In the genomic region with DNA sequence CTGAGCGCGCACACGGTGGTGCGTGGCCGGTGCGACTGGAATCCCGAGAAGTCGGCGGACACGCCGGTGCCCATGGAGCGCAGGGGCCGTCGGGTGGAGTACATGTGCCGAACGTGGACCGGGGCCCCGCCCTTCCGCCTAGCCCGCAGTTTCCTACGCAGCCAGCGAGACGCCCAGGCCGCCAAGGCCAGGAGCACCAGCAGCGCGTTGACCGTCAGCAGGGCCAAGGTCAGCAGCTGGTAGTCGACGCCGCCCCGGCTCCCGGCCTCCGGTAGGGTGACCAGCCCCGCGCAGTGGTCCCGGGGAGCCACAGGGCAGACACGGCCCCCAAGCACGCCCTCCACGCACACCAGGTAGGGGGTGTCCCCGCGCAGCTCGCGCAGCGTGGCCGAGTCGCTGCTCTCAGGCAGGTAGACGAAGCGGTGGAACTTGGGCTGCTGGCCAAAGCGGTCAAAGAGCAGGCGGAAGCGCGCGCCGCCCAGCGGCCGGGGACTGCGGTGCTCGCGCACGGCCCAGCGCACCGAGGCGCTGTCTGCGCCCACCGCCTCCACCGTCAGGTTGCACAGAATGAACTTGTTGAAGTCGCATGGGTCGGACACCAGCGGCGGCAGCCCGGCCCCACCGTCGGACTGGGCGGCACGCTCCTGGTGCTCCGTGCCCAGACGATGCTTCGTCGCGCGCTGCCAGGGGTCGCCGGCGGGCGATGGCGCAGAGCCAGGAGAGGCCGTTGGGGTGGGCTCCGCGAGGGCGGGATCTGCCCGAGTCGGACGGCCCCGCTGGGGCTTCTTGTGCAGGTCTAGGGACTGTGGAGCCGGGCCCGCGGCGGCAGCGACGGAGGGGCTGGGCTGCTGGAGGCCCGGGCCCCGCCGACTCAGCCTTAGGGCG, we compare ENCODE assay signal across 1 cellular context.
TF ChIP-seq lines count a peak whose summit lies in the region.

No MANE protein-coding gene starts in this region.

TF ChIP-seq in HepG2, 621 proteins besides CTCF, POLR2A, EP300 and RAD21 (continued from another document and continues in another):
- TF ChIP-seq, protein P1, sequence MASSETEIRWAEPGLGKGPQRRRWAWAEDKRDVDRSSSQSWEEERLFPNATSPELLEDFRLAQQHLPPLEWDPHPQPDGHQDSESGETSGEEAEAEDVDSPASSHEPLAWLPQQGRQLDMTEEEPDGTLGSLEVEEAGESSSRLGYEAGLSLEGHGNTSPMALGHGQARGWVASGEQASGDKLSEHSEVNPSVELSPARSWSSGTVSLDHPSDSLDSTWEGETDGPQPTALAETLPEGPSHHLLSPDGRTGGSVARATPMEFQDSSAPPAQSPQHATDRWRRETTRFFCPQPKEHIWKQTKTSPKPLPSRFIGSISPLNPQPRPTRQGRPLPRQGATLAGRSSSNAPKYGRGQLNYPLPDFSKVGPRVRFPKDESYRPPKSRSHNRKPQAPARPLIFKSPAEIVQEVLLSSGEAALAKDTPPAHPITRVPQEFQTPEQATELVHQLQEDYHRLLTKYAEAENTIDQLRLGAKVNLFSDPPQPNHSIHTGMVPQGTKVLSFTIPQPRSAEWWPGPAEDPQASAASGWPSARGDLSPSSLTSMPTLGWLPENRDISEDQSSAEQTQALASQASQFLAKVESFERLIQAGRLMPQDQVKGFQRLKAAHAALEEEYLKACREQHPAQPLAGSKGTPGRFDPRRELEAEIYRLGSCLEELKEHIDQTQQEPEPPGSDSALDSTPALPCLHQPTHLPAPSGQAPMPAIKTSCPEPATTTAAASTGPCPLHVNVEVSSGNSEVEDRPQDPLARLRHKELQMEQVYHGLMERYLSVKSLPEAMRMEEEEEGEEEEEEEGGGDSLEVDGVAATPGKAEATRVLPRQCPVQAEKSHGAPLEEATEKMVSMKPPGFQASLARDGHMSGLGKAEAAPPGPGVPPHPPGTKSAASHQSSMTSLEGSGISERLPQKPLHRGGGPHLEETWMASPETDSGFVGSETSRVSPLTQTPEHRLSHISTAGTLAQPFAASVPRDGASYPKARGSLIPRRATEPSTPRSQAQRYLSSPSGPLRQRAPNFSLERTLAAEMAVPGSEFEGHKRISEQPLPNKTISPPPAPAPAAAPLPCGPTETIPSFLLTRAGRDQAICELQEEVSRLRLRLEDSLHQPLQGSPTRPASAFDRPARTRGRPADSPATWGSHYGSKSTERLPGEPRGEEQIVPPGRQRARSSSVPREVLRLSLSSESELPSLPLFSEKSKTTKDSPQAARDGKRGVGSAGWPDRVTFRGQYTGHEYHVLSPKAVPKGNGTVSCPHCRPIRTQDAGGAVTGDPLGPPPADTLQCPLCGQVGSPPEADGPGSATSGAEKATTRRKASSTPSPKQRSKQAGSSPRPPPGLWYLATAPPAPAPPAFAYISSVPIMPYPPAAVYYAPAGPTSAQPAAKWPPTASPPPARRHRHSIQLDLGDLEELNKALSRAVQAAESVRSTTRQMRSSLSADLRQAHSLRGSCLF (CRISPR knock-in tag; IDR thresholded peaks at IDR 0.05; ENCODE audit: borderline replicate concordance) = 0 out of 2 replicates have a peak, but pooled peaks have one; percentile 24
- no peak; the same call in 1 of the 2 replicates for TF ChIP-seq ZNF646 (CRISPR knock-in tag; IDR thresholded peaks at IDR 0.05)
- TF ChIP-seq ZNF333 (CRISPR knock-in tag; IDR thresholded peaks at IDR 0.05; ENCODE audit: borderline replicate concordance) = 0 out of 2 replicates have a peak, but pooled peaks have one; percentile 20
- TF ChIP-seq ZFP82 (CRISPR knock-in tag; IDR thresholded peaks at IDR 0.05; ENCODE audit: borderline replicate concordance) = peak; percentile 84; the same call in 1 of the 2 replicates
- TF ChIP-seq NAIF1 (CRISPR knock-in tag; IDR thresholded peaks at IDR 0.05; ENCODE audit: borderline replicate concordance) = peak; percentile 97
- TF ChIP-seq ZNF549 (CRISPR knock-in tag; IDR thresholded peaks at IDR 0.05) = no peak
- TF ChIP-seq STAT5B (CRISPR knock-in tag; IDR thresholded peaks at IDR 0.05) = peak; percentile 65; the same call in 1 of the 2 replicates
- TF ChIP-seq MXD4 (CRISPR knock-in tag; IDR thresholded peaks at IDR 0.05) = peak; percentile 94
- TF ChIP-seq TAF15 (IDR thresholded peaks at IDR 0.05; ENCODE audit: low read depth, low read length, poor library complexity, severe bottlenecking) = no peak
- TF ChIP-seq ZFP36 (IDR thresholded peaks at IDR 0.05; ENCODE audit: borderline replicate concordance, low read depth, low read length, partially characterized antibody) = no peak
- no peak for TF ChIP-seq CEBPG (CRISPR knock-in tag; IDR thresholded peaks at IDR 0.05)
- TF ChIP-seq MEIS2 (CRISPR knock-in tag; IDR thresholded peaks at IDR 0.05) = peak; percentile 22; the same call in 1 of the 2 replicates
- peak; percentile 85; the same call in 1 of the 2 replicates for TF ChIP-seq JDP2 (CRISPR knock-in tag; IDR thresholded peaks at IDR 0.05; ENCODE audit: borderline replicate concordance)
- peak; percentile 39 for TF ChIP-seq ZNF264 (CRISPR knock-in tag; IDR thresholded peaks at IDR 0.05)
- TF ChIP-seq, protein P2, sequence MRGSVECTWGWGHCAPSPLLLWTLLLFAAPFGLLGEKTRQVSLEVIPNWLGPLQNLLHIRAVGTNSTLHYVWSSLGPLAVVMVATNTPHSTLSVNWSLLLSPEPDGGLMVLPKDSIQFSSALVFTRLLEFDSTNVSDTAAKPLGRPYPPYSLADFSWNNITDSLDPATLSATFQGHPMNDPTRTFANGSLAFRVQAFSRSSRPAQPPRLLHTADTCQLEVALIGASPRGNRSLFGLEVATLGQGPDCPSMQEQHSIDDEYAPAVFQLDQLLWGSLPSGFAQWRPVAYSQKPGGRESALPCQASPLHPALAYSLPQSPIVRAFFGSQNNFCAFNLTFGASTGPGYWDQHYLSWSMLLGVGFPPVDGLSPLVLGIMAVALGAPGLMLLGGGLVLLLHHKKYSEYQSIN (CRISPR knock-in tag; IDR thresholded peaks at IDR 0.05; ENCODE audit: borderline replicate concordance) = peak; percentile 39; the same call in 1 of the 2 replicates
- TF ChIP-seq ZNF629 (CRISPR knock-in tag; conservative IDR thresholded peaks at IDR 0.05) = no peak
- TF ChIP-seq RERE (CRISPR knock-in tag; IDR thresholded peaks at IDR 0.05; ENCODE audit: low read depth) = peak; percentile 64; the same call in 1 of the 2 replicates
- TF ChIP-seq ZFP62 (CRISPR knock-in tag; IDR thresholded peaks at IDR 0.05) = no peak
- peak; percentile 74 for TF ChIP-seq KAT8 (CRISPR knock-in tag; IDR thresholded peaks at IDR 0.05)
- peak; percentile 99 for TF ChIP-seq NFIB (CRISPR knock-in tag; IDR thresholded peaks at IDR 0.05; ENCODE audit: borderline replicate concordance)
- peak; percentile 22; the same call in 1 of the 2 replicates for TF ChIP-seq PHF20 (CRISPR knock-in tag; IDR thresholded peaks at IDR 0.05)
- no peak for TF ChIP-seq FOXP1 (IDR thresholded peaks at IDR 0.05)
- no peak; the same call in 1 of the 2 replicates for TF ChIP-seq FOXP1 (CRISPR knock-in tag; IDR thresholded peaks at IDR 0.05)
- TF ChIP-seq BHLHE40 (IDR thresholded peaks at IDR 0.05; ENCODE audit: low read length) = 0 out of 2 replicates have a peak, but pooled peaks have one; percentile 15
- TF ChIP-seq HOXA3 (CRISPR knock-in tag; IDR thresholded peaks at IDR 0.05) = peak; percentile 88; the same call in 1 of the 2 replicates
- TF ChIP-seq TRIM22 (IDR thresholded peaks at IDR 0.05) = no peak
- TF ChIP-seq ZNF766 (CRISPR knock-in tag; IDR thresholded peaks at IDR 0.05; ENCODE audit: borderline replicate concordance) = peak; percentile 97
- peak; percentile 37; the same call in 1 of the 2 replicates for TF ChIP-seq FOXK1 (CRISPR knock-in tag; IDR thresholded peaks at IDR 0.05; ENCODE audit: borderline replicate concordance, low read depth)
- TF ChIP-seq ZNF558 (CRISPR knock-in tag; IDR thresholded peaks at IDR 0.05; ENCODE audit: borderline replicate concordance) = no peak; the same call in 1 of the 2 replicates
- TF ChIP-seq, protein P3, sequence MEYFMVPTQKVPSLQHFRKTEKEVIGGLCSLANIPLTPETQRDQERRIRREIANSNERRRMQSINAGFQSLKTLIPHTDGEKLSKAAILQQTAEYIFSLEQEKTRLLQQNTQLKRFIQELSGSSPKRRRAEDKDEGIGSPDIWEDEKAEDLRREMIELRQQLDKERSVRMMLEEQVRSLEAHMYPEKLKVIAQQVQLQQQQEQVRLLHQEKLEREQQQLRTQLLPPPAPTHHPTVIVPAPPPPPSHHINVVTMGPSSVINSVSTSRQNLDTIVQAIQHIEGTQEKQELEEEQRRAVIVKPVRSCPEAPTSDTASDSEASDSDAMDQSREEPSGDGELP (IDR thresholded peaks at IDR 0.05; ENCODE audit: borderline replicate concordance, low read depth) = peak; percentile 93
- no peak for TF ChIP-seq SOX13 (IDR thresholded peaks at IDR 0.05)
- TF ChIP-seq SOX13 (CRISPR knock-in tag; conservative IDR thresholded peaks at IDR 0.05 in 1 of 2, IDR thresholded peaks at IDR 0.05 in 1 of 2) = peak in 1 of 2 experiments; percentile 45; a peak in 2 of 4 replicates
- TF ChIP-seq ZBTB42 (CRISPR knock-in tag; IDR thresholded peaks at IDR 0.05) = peak; percentile 96
